In the genomic region with DNA sequence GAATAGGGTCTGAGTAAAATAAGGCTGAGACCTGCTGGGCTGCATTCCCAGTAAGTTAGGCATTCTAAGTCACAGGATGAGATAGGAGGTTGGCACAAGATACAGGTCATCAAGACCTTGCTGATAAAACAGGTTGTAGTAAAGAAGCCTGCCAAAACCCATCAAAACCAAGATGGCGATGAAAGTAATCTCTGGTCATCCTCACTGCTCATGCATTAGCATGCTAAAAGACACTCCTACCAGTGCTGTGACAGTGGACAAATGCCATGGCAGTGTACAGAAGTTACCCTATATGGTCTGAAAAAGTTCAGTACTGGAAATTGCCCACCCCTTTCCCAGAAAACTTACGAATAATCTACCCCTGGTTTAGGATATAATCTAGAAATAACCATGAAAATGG, we compare ENCODE assay signal across 22 cellular contexts.
"Had no signal": no experiment of that assay in that cellular context is flagged by ENCODE, and none has a peak within 500 bp of the region (broad histone marks: within the 10 kb centered on the region; RNA-seq: fewer than 3 reads in every experiment).

No MANE protein-coding gene starts in this region.

- H3K9me3 Mint-ChIP-seq: activated CD4-positive, alpha-beta T cell treated with anti-CD3 and anti-CD28 coated beads, Interleukin-2, amount 10 ng/mL, durations not matched to agents 7 days and 5 days; activated CD8-positive, alpha-beta T cell treated with anti-CD3 and anti-CD28 coated beads for 36 hours; activated naive CD4-positive, alpha-beta T cell treated with anti-CD3 and anti-CD28 coated beads, Interleukin-2, amount 50 U/mL, for 72 hours; activated T-helper 1 cell treated with anti-CD3 and anti-CD28 coated beads, Interleukin-12 subunit alpha, Interleukin-12 subunit beta, Interleukin-2, Interleukin-4 antibody, amounts not matched to agents 30 ng/mL and 10 ng/mL and 1 ng/mL, durations not matched to agents 14 hours and 24 hours and 36 hours; natural killer cell treated with Interleukin-12 subunit alpha and Interleukin-12 subunit beta and Interleukin-15 and Interleukin-18, amount 100 ng/mL, for 72 hours had no signal

- H3K4me3 ChIP-seq: ascending aorta, hepatocyte, ovary, prostate gland, stomach, suprapubic skin, transverse colon had no signal

- H3K4me3 Mint-ChIP-seq: activated CD4-positive, alpha-beta T cell treated with anti-CD3 and anti-CD28 coated beads, Interleukin-2, amount 10 ng/mL, durations not matched to agents 7 days and 5 days; activated CD8-positive, alpha-beta memory T cell treated with anti-CD3 and anti-CD28 coated beads, Interleukin-2, amount 10 ng/mL, durations not matched to agents 7 days and 5 days; activated CD8-positive, alpha-beta T cell treated with anti-CD3 and anti-CD28 coated beads for 36 hours; activated T-helper 1 cell treated with anti-CD3 and anti-CD28 coated beads, Interleukin-12 subunit alpha, Interleukin-12 subunit beta, Interleukin-2, Interleukin-4 antibody, amounts not matched to agents 30 ng/mL and 10 ng/mL and 1 ng/mL, durations not matched to agents 14 hours and 24 hours and 36 hours; natural killer cell treated with Interleukin-12 subunit alpha and Interleukin-12 subunit beta and Interleukin-15 and Interleukin-18, amount 100 ng/mL, for 72 hours had no signal

- H3K36me3 Mint-ChIP-seq: activated CD8-positive, alpha-beta memory T cell treated with anti-CD3 and anti-CD28 coated beads, Interleukin-2, amount 10 ng/mL, durations not matched to agents 7 days and 5 days; activated naive CD4-positive, alpha-beta T cell treated with anti-CD3 and anti-CD28 coated beads, Interleukin-2, amount 50 U/mL, for 72 hours; natural killer cell treated with Interleukin-12 subunit alpha and Interleukin-12 subunit beta and Interleukin-15 and Interleukin-18, amount 100 ng/mL, for 72 hours had no signal

- ATAC-seq: activated CD8-positive, alpha-beta memory T cell treated with anti-CD3 and anti-CD28 coated beads, Interleukin-2, amount 10 ng/mL, durations not matched to agents 7 days and 5 days; activated CD8-positive, alpha-beta T cell treated with anti-CD3 and anti-CD28 coated beads for 36 hours; activated naive CD4-positive, alpha-beta T cell treated with anti-CD3 and anti-CD28 coated beads, Interleukin-2, amount 50 U/mL, for 72 hours; foreskin keratinocyte; natural killer cell treated with Interleukin-12 subunit alpha and Interleukin-12 subunit beta and Interleukin-15 and Interleukin-18, amount 100 ng/mL, for 72 hours had no signal

- H3K36me3 ChIP-seq: ascending aorta, brain microvascular endothelial cell, ovary, prostate gland, stomach, suprapubic skin, transverse colon had no signal

- H3K27ac Mint-ChIP-seq: activated CD4-positive, alpha-beta T cell treated with anti-CD3 and anti-CD28 coated beads, Interleukin-2, amount 10 ng/mL, durations not matched to agents 7 days and 5 days; activated CD8-positive, alpha-beta memory T cell treated with anti-CD3 and anti-CD28 coated beads, Interleukin-2, amount 10 ng/mL, durations not matched to agents 7 days and 5 days; activated CD8-positive, alpha-beta T cell treated with anti-CD3 and anti-CD28 coated beads for 36 hours; activated naive CD4-positive, alpha-beta T cell treated with anti-CD3 and anti-CD28 coated beads, Interleukin-2, amount 50 U/mL, for 72 hours; activated T-helper 1 cell treated with anti-CD3 and anti-CD28 coated beads, Interleukin-12 subunit alpha, Interleukin-12 subunit beta, Interleukin-2, Interleukin-4 antibody, amounts not matched to agents 30 ng/mL and 10 ng/mL and 1 ng/mL, durations not matched to agents 14 hours and 24 hours and 36 hours; natural killer cell treated with Interleukin-12 subunit alpha and Interleukin-12 subunit beta and Interleukin-15 and Interleukin-18, amount 100 ng/mL, for 72 hours had no signal

- H3K4me2 ChIP-seq: hepatocyte had no signal

- H3K27me3 Mint-ChIP-seq: activated CD4-positive, alpha-beta T cell treated with anti-CD3 and anti-CD28 coated beads, Interleukin-2, amount 10 ng/mL, durations not matched to agents 7 days and 5 days; activated CD8-positive, alpha-beta memory T cell treated with anti-CD3 and anti-CD28 coated beads, Interleukin-2, amount 10 ng/mL, durations not matched to agents 7 days and 5 days; activated CD8-positive, alpha-beta T cell treated with anti-CD3 and anti-CD28 coated beads for 36 hours; natural killer cell treated with Interleukin-12 subunit alpha and Interleukin-12 subunit beta and Interleukin-15 and Interleukin-18, amount 100 ng/mL, for 72 hours had no signal

- H3K9me3 ChIP-seq: ascending aorta, ovary, prostate gland, stomach, suprapubic skin, transverse colon had no signal

- DNase-seq: activated CD4-positive, alpha-beta T cell treated with anti-CD3 and anti-CD28 coated beads, Interleukin-2, amount 10 ng/mL, durations not matched to agents 7 days and 5 days; activated CD4-positive, CD25-positive, alpha-beta regulatory T cell treated with anti-CD3 and anti-CD28 coated beads, Interleukin-2, amount 50 U/mL, for 72 hours; activated CD8-positive, alpha-beta memory T cell treated with anti-CD3 and anti-CD28 coated beads, Interleukin-2, amount 10 ng/mL, durations not matched to agents 7 days and 5 days; activated CD8-positive, alpha-beta T cell treated with anti-CD3 and anti-CD28 coated beads for 36 hours; activated gamma-delta T cell; brain microvascular endothelial cell; central memory CD4-positive, alpha-beta T cell; dermis blood vessel endothelial cell; effector CD8-positive, alpha-beta T cell; foreskin keratinocyte; kidney glomerular epithelial cell; ovary; stimulated activated CD4-positive, alpha-beta T cell treated with anti-CD3 and anti-CD28 coated beads, Interleukin-12 subunit alpha, Interleukin-12 subunit beta, amount 100 ng/mL, for 4 hours; stomach; transverse colon had no signal

- H3K4me1 Mint-ChIP-seq: activated CD4-positive, alpha-beta T cell treated with anti-CD3 and anti-CD28 coated beads, Interleukin-2, amount 10 ng/mL, durations not matched to agents 7 days and 5 days; activated CD8-positive, alpha-beta memory T cell treated with anti-CD3 and anti-CD28 coated beads, Interleukin-2, amount 10 ng/mL, durations not matched to agents 7 days and 5 days had no signal

- H2AFZ ChIP-seq: hepatocyte had no signal

- H3K27me3 ChIP-seq: ascending aorta, brain microvascular endothelial cell, foreskin keratinocyte, hepatocyte, ovary, stomach, suprapubic skin, transverse colon had no signal

- H3K27ac ChIP-seq: ascending aorta, brain microvascular endothelial cell, foreskin keratinocyte, hepatocyte, ovary, prostate gland, stomach, suprapubic skin, transverse colon had no signal

- H3K79me2 ChIP-seq: hepatocyte had no signal

- H3K4me1 ChIP-seq: ascending aorta, transverse colon had no signal
